ENCODE assay signal across 1 cellular context in the genomic region with DNA sequence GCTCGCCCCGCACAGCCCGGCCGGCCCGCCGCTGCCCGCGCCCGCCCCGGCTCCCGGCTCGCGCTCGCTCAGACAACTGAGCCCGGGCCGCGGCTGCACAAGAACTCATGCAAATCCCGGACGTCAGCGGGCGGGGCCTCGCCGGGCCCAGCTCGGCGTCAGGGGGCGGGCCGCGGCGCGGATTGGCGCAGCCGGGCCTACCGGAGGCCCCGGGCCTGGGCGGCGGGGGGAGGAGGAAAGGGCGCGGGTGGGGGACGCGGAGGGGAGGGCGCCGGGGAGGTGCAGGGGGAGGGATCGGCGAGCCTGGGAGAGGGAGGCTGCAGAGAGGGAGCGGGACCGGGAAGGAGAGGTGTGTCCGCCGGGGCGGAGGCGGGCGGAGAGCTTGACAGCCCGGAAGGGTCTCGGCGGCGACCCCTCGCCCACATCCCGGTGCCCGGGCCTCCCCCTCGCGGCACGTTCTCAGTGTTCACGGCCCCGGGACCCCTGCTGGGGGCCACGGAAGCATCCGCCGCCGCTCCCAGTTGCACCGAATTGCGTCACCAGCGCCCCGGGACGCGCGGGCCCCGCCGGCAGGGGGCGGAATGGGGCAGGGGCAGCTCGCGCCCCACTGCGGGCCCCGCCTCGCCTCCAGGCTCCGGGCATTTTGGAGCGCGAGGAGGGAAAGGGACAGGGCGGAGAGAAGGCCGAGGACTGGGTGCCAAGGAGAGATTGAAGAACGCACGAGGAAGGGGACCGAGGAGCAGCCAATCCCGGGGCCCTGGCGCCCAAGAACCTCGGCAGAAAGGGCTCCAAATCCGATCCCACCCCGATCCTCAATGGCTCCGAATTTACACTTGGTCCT.
A peak's percentile ranks its signal among the peaks of the same experiment; 100 is the strongest.
TF ChIP-seq lines count a peak whose summit lies in the region.

A gene (minus strand): TSS at position 78 of the 841 bp plus-strand sequence. CDS start 189 bp downstream, outside the sequence.

TF ChIP-seq in A549, 52 proteins besides CTCF, POLR2A, EP300 and RAD21 (continued from another document):
- TF ChIP-seq FOXS1 (CRISPR knock-in tag; IDR thresholded peaks at IDR 0.05) (peak; percentile 79; the same call in 1 of the 2 replicates), SREBF2 (IDR thresholded peaks at IDR 0.05) (peak; percentile 36), TFCP2L1 (CRISPR knock-in tag; IDR thresholded peaks at IDR 0.05) (peak; percentile 85; the same call in 1 of the 2 replicates), KDM5A (IDR thresholded peaks at IDR 0.05) (peak; percentile 38; the same call in 1 of the 2 replicates), JUNB (IDR thresholded peaks at IDR 0.05) (no peak), ZSCAN20 (CRISPR knock-in tag; IDR thresholded peaks at IDR 0.05) (no peak), HOXA7 (CRISPR knock-in tag; IDR thresholded peaks at IDR 0.05) (no peak), KDM1A (IDR thresholded peaks at IDR 0.05; ENCODE audit: low read depth) (peak; percentile 71; the same call in 1 of the 2 replicates), HOXB5 (CRISPR knock-in tag; IDR thresholded peaks at IDR 0.05) (peak; percentile 92), HDAC2 (IDR thresholded peaks at IDR 0.05) (0 out of 2 replicates have a peak, but pooled peaks have one; percentile 38), CEBPB (IDR thresholded peaks at IDR 0.05) (peak; percentile 96 to 97), SMC3 (IDR thresholded peaks at IDR 0.05) (peak; percentile 93), PHF8 (IDR thresholded peaks at IDR 0.05; ENCODE audit: borderline replicate concordance, low read depth) (peak; percentile 93)
- TF ChIP-seq, protein P1, sequence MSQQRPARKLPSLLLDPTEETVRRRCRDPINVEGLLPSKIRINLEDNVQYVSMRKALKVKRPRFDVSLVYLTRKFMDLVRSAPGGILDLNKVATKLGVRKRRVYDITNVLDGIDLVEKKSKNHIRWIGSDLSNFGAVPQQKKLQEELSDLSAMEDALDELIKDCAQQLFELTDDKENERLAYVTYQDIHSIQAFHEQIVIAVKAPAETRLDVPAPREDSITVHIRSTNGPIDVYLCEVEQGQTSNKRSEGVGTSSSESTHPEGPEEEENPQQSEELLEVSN (IDR thresholded peaks at IDR 0.05; ENCODE audit: borderline replicate concordance, low read depth) = peak; percentile 94
- TF ChIP-seq, protein P2, sequence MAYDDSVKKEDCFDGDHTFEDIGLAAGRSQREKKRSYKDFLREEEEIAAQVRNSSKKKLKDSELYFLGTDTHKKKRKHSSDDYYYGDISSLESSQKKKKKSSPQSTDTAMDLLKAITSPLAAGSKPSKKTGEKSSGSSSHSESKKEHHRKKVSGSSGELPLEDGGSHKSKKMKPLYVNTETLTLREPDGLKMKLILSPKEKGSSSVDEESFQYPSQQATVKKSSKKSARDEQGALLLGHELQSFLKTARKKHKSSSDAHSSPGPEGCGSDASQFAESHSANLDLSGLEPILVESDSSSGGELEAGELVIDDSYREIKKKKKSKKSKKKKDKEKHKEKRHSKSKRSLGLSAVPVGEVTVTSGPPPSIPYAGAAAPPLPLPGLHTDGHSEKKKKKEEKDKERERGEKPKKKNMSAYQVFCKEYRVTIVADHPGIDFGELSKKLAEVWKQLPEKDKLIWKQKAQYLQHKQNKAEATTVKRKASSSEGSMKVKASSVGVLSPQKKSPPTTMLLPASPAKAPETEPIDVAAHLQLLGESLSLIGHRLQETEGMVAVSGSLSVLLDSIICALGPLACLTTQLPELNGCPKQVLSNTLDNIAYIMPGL (CRISPR knock-in tag; IDR thresholded peaks at IDR 0.05; ENCODE audit: borderline replicate concordance) = peak; percentile 84; the same call in 1 of the 2 replicates
